ENCODE assay signal across 25 cellular contexts in the genomic region with DNA sequence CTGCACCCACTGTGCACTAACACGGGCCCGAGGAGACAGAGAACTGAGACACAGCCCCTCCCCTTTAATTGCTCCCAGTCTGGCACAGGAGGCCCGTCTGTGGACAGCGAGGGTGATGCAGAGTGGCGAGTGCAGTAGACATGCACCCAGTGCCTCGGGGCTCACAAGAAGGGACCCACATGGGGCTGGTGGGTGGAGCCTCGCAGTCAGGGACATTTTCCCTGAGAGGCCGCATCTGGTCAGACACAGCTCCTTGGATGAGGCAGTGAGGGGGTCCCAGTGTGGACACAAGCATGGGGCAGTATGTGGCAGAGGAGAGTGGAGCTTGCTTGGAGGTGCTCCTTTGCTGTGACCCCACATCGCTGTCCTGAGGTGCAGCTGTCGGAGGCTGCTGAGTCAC. TPM values are rescaled to one million over a fixed set of nuclear protein-coding genes. Genes with fewer than 3 reads are reported as not detected.
DNase-seq lines count a peak whose midpoint lies in the region; ATAC-seq, FAIRE-seq and TF ChIP-seq lines count a peak whose summit lies in the region.
"Had no signal": no experiment of that assay in that cellular context is flagged by ENCODE, and none has a peak within 500 bp of the region (broad histone marks: within the 10 kb centered on the region; RNA-seq: fewer than 3 reads in every experiment).

No MANE protein-coding gene starts in this region.

- peaks cover 82% of the 10 kb centered on the region for H3K36me3 ChIP-seq in endodermal cell (ENCODE audit: control insufficient read depth, insufficient read depth, low read length)

- CTCF ChIA-PET in RWPE1 (lab: Yijun Ruan, JAX), result no interaction called here

- H3K4me1 Mint-ChIP-seq in endodermal cell, result no peaks in the 10 kb centered on the region
- H3K4me1 Mint-ChIP-seq in stimulated activated effector memory CD8-positive, alpha-beta T cell treated with anti-CD3 and anti-CD28 coated beads, Interleukin-12 subunit alpha, Interleukin-12 subunit beta, amount 100 ng/mL, for 72 hours, result peaks cover 6% of the 10 kb centered on the region
- H3K4me1 Mint-ChIP-seq: H9 had no signal

- POLR2A ChIA-PET in RWPE1 (lab: Yijun Ruan, JAX; ENCODE audit: low non-redundant PET), result no interaction called here

- H3K4me3 ChIP-seq in endodermal cell (ENCODE audit: low read length), result no peak overlapping the region
- H3K4me3 ChIP-seq: A549, GM23248, MG63 had no signal

- H3K9ac ChIP-seq in endodermal cell (ENCODE audit: extremely low read depth, low read length, poor library complexity, severe bottlenecking), result no peak overlapping the region
- H3K9ac ChIP-seq: GM23248 had no signal

- no peak for TF ChIP-seq CTCF in RWPE1 (conservative IDR thresholded peaks at IDR 0.05; ENCODE audit: low read depth)
- no peak for TF ChIP-seq CTCF in endodermal cell (conservative IDR thresholded peaks at IDR 0.05)
- TF ChIP-seq CTCF in D721Med (IDR thresholded peaks at IDR 0.05; ENCODE audit: insufficient read depth, missing control alignments), result no peak

- H3K27me3 Mint-ChIP-seq in endodermal cell (ENCODE audit: insufficient read depth), result no peaks in the 10 kb centered on the region
- H3K27me3 Mint-ChIP-seq: CD4-positive, alpha-beta memory T cell had no signal

- H3K27ac ChIP-seq in RWPE1 (peak overlapping the region; percentile 9; the same call in 1 of the 2 replicates), endodermal cell (ENCODE audit: low read depth, low read length) (no peak overlapping the region)
- H3K27ac ChIP-seq: A549, GM23248 had no signal

- intact Hi-C loops in Right ventricle myocardium inferior (cut with DNase I), result no loop called here
- intact Hi-C loops in cardiac septum (cut with DNase I), result no loop called here

- H3K4me3 Mint-ChIP-seq in endodermal cell, result no peak overlapping the region
- H3K4me3 Mint-ChIP-seq in stimulated activated effector memory CD8-positive, alpha-beta T cell treated with anti-CD3 and anti-CD28 coated beads, Interleukin-12 subunit alpha, Interleukin-12 subunit beta, amount 100 ng/mL, for 72 hours, result no peak overlapping the region
- H3K4me3 Mint-ChIP-seq: CD4-positive, alpha-beta memory T cell; H9; HFFc6 had no signal

- no peaks in the 10 kb centered on the region for H3K27me3 ChIP-seq in endodermal cell (ENCODE audit: control insufficient read depth, insufficient read depth, low read length, poor library complexity, severe bottlenecking)
- H3K27me3 ChIP-seq: MG63 had no signal

- H3K27ac Mint-ChIP-seq in endodermal cell, result peak overlapping the region; percentile 69
- H3K27ac Mint-ChIP-seq in stimulated activated effector memory CD8-positive, alpha-beta T cell treated with anti-CD3 and anti-CD28 coated beads, Interleukin-12 subunit alpha, Interleukin-12 subunit beta, amount 100 ng/mL, for 72 hours, result peak overlapping the region; percentile 79
- H3K27ac Mint-ChIP-seq: HFFc6 had no signal

- DNase-seq in Right ventricle myocardium inferior (ENCODE audit: missing footprints), result peak; percentile 11
- no peak for DNase-seq in cardiac septum (ENCODE audit: low spot score)
- no peak for DNase-seq in RWPE1 (ENCODE audit: low spot score)
- no peak for DNase-seq in endodermal cell
- no peak for DNase-seq in stimulated activated effector memory CD8-positive, alpha-beta T cell treated with anti-CD3 and anti-CD28 coated beads, Interleukin-12 subunit alpha, Interleukin-12 subunit beta, amount 100 ng/mL, for 72 hours (ENCODE audit: low spot score in 2 of 2)
- DNase-seq in SHP77 treated with DMSO at 0.1 percent for 48 hours (lab: John Stamatoyannopoulos, UW), result no peak
- no peak for DNase-seq in D721Med (ENCODE audit: insufficient read length, low spot score)
- DNase-seq: AML-193; C1 segment of cervical spinal cord; CD4-positive, alpha-beta memory T cell; COR-L47; GM23248; H9; HFFc6; KBM-7; MG63; NCI-H2029 treated with DMSO at 0.1 percent for 48 hours; NCI-H446 treated with DMSO at 0.1 percent for 48 hours; NCI-H526; NCI-H82; NK-92 treated with Interleukin-12 subunit alpha and Interleukin-12 subunit beta, amount 100 ng/mL, for 24 hours; PC-3; SHP77 had no signal

- 95 to 96% methylated on average over 4 to 10 of the region's 10 CpGs for WGBS in endodermal cell (ENCODE audit: insufficient coverage in 1 of 2, insufficient read length in 1 of 2), 2 experiments

- peaks cover 56% of the 10 kb centered on the region for H3K36me3 Mint-ChIP-seq in endodermal cell (ENCODE audit: low read depth)
- peaks cover 98% of the 10 kb centered on the region for H3K36me3 Mint-ChIP-seq in stimulated activated effector memory CD8-positive, alpha-beta T cell treated with anti-CD3 and anti-CD28 coated beads, Interleukin-12 subunit alpha, Interleukin-12 subunit beta, amount 100 ng/mL, for 72 hours

- H3K9me3 Mint-ChIP-seq in endodermal cell, result no peaks in the 10 kb centered on the region
- H3K9me3 Mint-ChIP-seq in stimulated activated effector memory CD8-positive, alpha-beta T cell treated with anti-CD3 and anti-CD28 coated beads, Interleukin-12 subunit alpha, Interleukin-12 subunit beta, amount 100 ng/mL, for 72 hours, result no peaks in the 10 kb centered on the region
- H3K9me3 Mint-ChIP-seq: H9, HFFc6 had no signal

- ATAC-seq in Right ventricle myocardium inferior, result no peak
- no peak for ATAC-seq in stimulated activated effector memory CD8-positive, alpha-beta T cell treated with anti-CD3 and anti-CD28 coated beads, Interleukin-12 subunit alpha, Interleukin-12 subunit beta, amount 100 ng/mL, for 72 hours
- ATAC-seq: A549, PC-3 had no signal

- H3K4me1 ChIP-seq in endodermal cell (ENCODE audit: control insufficient read depth, insufficient read depth, low read length), result peaks cover 5% of the 10 kb centered on the region
- H3K4me1 ChIP-seq: A549 had no signal

- no peaks in the 10 kb centered on the region for H3K9me3 ChIP-seq in endodermal cell (ENCODE audit: control insufficient read depth, low read length)
- H3K9me3 ChIP-seq: A549, MG63 had no signal

- no peak for FAIRE-seq in D721Med (lab: Jason Lieb, UNC)
- FAIRE-seq: A549, G401.6 had no signal

RNA-seq across cellular contexts. Expression of gene SBF1, which starts 54.8 kb away (rescaled TPM):
- total RNA-seq in Right ventricle myocardium inferior, result 47.7 TPM
- total RNA-seq in cardiac septum, result 63.5 TPM
- 10 to 100 TPM; 89.9 to 90.1 TPM for total RNA-seq in endodermal cell
- 84.3 TPM for polyA plus RNA-seq in endodermal cell (2013, experiment 1 of 2)
- polyA plus RNA-seq in endodermal cell (2013, experiment 2 of 2), result 75.6 TPM
